10 cellular contexts compared by ENCODE assay signal in the genomic region with DNA sequence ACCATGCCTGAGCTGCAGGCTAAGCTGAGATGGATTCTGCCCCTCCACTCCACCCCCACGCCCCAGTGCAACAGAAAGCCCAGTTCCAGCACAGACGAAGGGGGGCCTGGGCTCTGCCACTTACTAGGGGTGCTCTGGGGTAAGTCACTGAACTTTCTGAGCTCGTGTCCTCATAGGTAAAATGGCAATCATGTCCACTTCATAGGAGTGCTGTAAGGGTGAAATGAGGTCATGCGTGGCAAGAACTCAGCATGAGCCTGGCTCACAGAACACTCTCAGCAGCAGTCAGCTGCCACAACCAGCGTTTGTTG. TPM values are rescaled to one million over a fixed set of nuclear protein-coding genes. Genes with fewer than 3 reads are reported as not detected.
DNase-seq lines count a peak whose midpoint lies in the region; ATAC-seq and TF ChIP-seq lines count a peak whose summit lies in the region.
"Had no signal": no experiment of that assay in that cellular context is flagged by ENCODE, and none has a peak within 500 bp of the region (broad histone marks: within the 10 kb centered on the region; RNA-seq: fewer than 3 reads in every experiment).

No MANE protein-coding gene starts in this region.

- intact Hi-C loops in activated B cell treated with CpG ODN at 0.5 μM for 24 hours (cut with micrococcal nuclease) = loop anchor here (1.0 kb wide), 5 partner anchors 12 to 370 kb away; no protein-coding TSS in a partner anchor
- intact Hi-C loops in lower lobe of right lung (cut with DNase I) = loop anchor here (5.0 kb wide), 1 partner anchor 60 kb away; no protein-coding TSS in a partner anchor

- no peak overlapping the region for H4K91ac ChIP-seq in mesenchymal stem cell (ENCODE audit: low read length)

- no peak for TF ChIP-seq EP300 in tibial nerve (IDR thresholded peaks at IDR 0.05)

- no peak overlapping the region for H3K4me2 ChIP-seq in mesenchymal stem cell (ENCODE audit: low read length, poor library complexity, severe bottlenecking)

- no peak overlapping the region for H2BK12ac ChIP-seq in mesenchymal stem cell (ENCODE audit: low read length in 2 of 2)

- peak overlapping the region in 1 of 2 donors; percentile 77 for H3K27ac Mint-ChIP-seq in activated naive CD4-positive, alpha-beta T cell treated with anti-CD3 and anti-CD28 coated beads, Interleukin-2, amount 50 U/mL, for 72 hours
- H3K27ac Mint-ChIP-seq in activated B cell treated with CpG ODN at 0.5 μM for 24 hours = no peak overlapping the region

- POLR2A ChIA-PET in activated B cell treated with CpG ODN at 0.5 μM for 24 hours (lab: Charles Lee) = interaction anchor here (1.3 kb wide), 2 partner anchors 76 to 348 kb away, joined by 3 to 8 read pairs; a partner anchor contains a TSS

- no peak overlapping the region for H2AFZ ChIP-seq in mesenchymal stem cell (ENCODE audit: low read depth, low read length)

- H3K4me3 ChIP-seq in lower lobe of right lung (peak overlapping the region; percentile 68), tibial nerve (peak overlapping the region in 3 of 4 donors; percentile 44 to 65 (median 63)), mesenchymal stem cell (ENCODE audit: insufficient read depth in 1 of 2, low read depth in 1 of 2, low read length in 2 of 2) (peak overlapping the region in 1 of 2 experiments; percentile 87)

- H3K4me1 ChIP-seq in lower lobe of right lung (peaks cover 5% of the 10 kb centered on the region), tibial nerve (peaks cover 0 to 21% (median 2%) of the 10 kb centered on the region in 4 donors), mesenchymal stem cell (ENCODE audit: control insufficient read depth, insufficient read depth, low read depth, low read length) (peaks cover 10% of the 10 kb centered on the region)

- no peak overlapping the region for H3K4ac ChIP-seq in mesenchymal stem cell (ENCODE audit: low read depth in 1 of 2, low read length in 2 of 2)

- ATAC-seq in activated naive CD4-positive, alpha-beta T cell treated with anti-CD3 and anti-CD28 coated beads, Interleukin-2, amount 50 U/mL, for 72 hours = peak; percentile 2 to 29
- ATAC-seq in activated B cell treated with CpG ODN at 0.5 μM for 24 hours (ENCODE audit: low read depth) = no peak
- ATAC-seq in lower lobe of right lung = peak in 1 of 2 donors; percentile 2

- H3K27me3 ChIP-seq in lower lobe of right lung (ENCODE audit: low read depth) = no peaks in the 10 kb centered on the region
- no peaks in the 10 kb centered on the region for H3K27me3 ChIP-seq in tibial nerve
- H3K27me3 ChIP-seq in mesenchymal stem cell (ENCODE audit: control insufficient read depth in 1 of 2, insufficient read depth in 1 of 2, low read length in 2 of 2) = peaks cover 10 to 21% of the 10 kb centered on the region in 2 experiments

- H3K14ac ChIP-seq in mesenchymal stem cell (ENCODE audit: low read length in 2 of 2) = no peak overlapping the region

- in situ Hi-C loops in ACHN (cut with HindIII; ENCODE audit: low pct_ligation_motif_present, low pct_unique_long_range_greater_than_20kb, low sequenced_read_pairs) = no loop called here

- no peak overlapping the region for H3K18ac ChIP-seq in mesenchymal stem cell (ENCODE audit: low read depth in 1 of 2, low read length in 2 of 2)

- no peak for TF ChIP-seq CTCF in activated B cell treated with CpG ODN at 0.5 μM for 24 hours (IDR thresholded peaks at IDR 0.05)
- TF ChIP-seq CTCF in lower lobe of right lung (IDR thresholded peaks at IDR 0.05) = no peak
- TF ChIP-seq CTCF in tibial nerve (IDR thresholded peaks at IDR 0.05) = no peak

- peaks cover 11% of the 10 kb centered on the region for H3K4me1 Mint-ChIP-seq in activated B cell treated with CpG ODN at 0.5 μM for 24 hours

- DNase-seq in activated naive CD4-positive, alpha-beta T cell treated with anti-CD3 and anti-CD28 coated beads, Interleukin-2, amount 50 U/mL, for 72 hours (ENCODE audit: low spot score in 2 of 2) = no peak
- no peak for DNase-seq in activated naive CD4-positive, alpha-beta T cell treated with anti-CD3 and anti-CD28 coated beads, Interleukin-2, amount 50 U/mL, for 16 hours
- DNase-seq in activated B cell treated with CpG ODN at 0.5 μM for 24 hours (no peak), lower lobe of right lung (no peak), tibial nerve (ENCODE audit: low spot score in 2 of 2) (no peak), mesenchymal stem cell (no peak), OCI-M2 (lab: John Stamatoyannopoulos, UW; ENCODE audit: unreplicated experiment) (no peak), ACHN (no peak)
- DNase-seq: SIG-M5 had no signal

- H3K36me3 ChIP-seq in lower lobe of right lung (no peaks in the 10 kb centered on the region), tibial nerve (no peaks in the 10 kb centered on the region), mesenchymal stem cell (ENCODE audit: control insufficient read depth in 1 of 2, insufficient read depth in 2 of 2, low read depth in 1 of 2, low read length in 2 of 2) (no peaks in the 10 kb centered on the region)

- no peak overlapping the region for H3K9ac ChIP-seq in mesenchymal stem cell (ENCODE audit: low read length)

- H4K8ac ChIP-seq in mesenchymal stem cell (ENCODE audit: low read length) = no peak overlapping the region

- peak overlapping the region; percentile 88 for H3K4me3 Mint-ChIP-seq in activated B cell treated with CpG ODN at 0.5 μM for 24 hours

- H2BK120ac ChIP-seq in mesenchymal stem cell (ENCODE audit: low read depth, low read length) = no peak overlapping the region

- WGBS in tibial nerve, 2 donors = 12 to 13% methylated on average over 5 of the region's 5 CpGs
- 20% methylated on average over 5 of the region's 5 CpGs for WGBS in mesenchymal stem cell

- no peak overlapping the region for H2BK5ac ChIP-seq in mesenchymal stem cell (ENCODE audit: low read depth, low read length, poor library complexity, severe bottlenecking)

- H3K79me1 ChIP-seq in mesenchymal stem cell (replicated peaks; ENCODE audit: low read length, poor library complexity, severe bottlenecking) = no peaks in the 10 kb centered on the region

- no peak for TF ChIP-seq POLR2A in tibial nerve (IDR thresholded peaks at IDR 0.05)

- H3K9me3 Mint-ChIP-seq in activated naive CD4-positive, alpha-beta T cell treated with anti-CD3 and anti-CD28 coated beads, Interleukin-2, amount 50 U/mL, for 72 hours = no peaks in the 10 kb centered on the region
- no peaks in the 10 kb centered on the region for H3K9me3 Mint-ChIP-seq in activated B cell treated with CpG ODN at 0.5 μM for 24 hours

- CTCF ChIA-PET in activated B cell treated with CpG ODN at 0.5 μM for 24 hours (lab: Charles Lee) = interaction anchor here (0.6 to 9.2 kb wide), 28 partner anchors 9 to 457 kb away, joined by 3 to 151 read pairs (median 4); no protein-coding TSS in a partner anchor

- H3K27ac ChIP-seq in lower lobe of right lung (no peak overlapping the region), tibial nerve (peak overlapping the region in 1 of 4 donors; percentile 89), mesenchymal stem cell (ENCODE audit: low read length, poor library complexity, severe bottlenecking) (no peak overlapping the region)

- H2BK15ac ChIP-seq in mesenchymal stem cell (ENCODE audit: low read depth, poor library complexity, severe bottlenecking) = no peak overlapping the region

- H3K27me3 Mint-ChIP-seq in activated B cell treated with CpG ODN at 0.5 μM for 24 hours = peaks cover 19% of the 10 kb centered on the region

- no peak overlapping the region for H3K23ac ChIP-seq in mesenchymal stem cell (ENCODE audit: low read length in 2 of 2)

- no peaks in the 10 kb centered on the region for H3K36me3 Mint-ChIP-seq in activated naive CD4-positive, alpha-beta T cell treated with anti-CD3 and anti-CD28 coated beads, Interleukin-2, amount 50 U/mL, for 72 hours
- no peaks in the 10 kb centered on the region for H3K36me3 Mint-ChIP-seq in activated B cell treated with CpG ODN at 0.5 μM for 24 hours (ENCODE audit: low read depth)

- no peaks in the 10 kb centered on the region for H3K9me3 ChIP-seq in lower lobe of right lung
- H3K9me3 ChIP-seq in tibial nerve = no peaks in the 10 kb centered on the region
- H3K9me3 ChIP-seq in mesenchymal stem cell (ENCODE audit: control insufficient read depth, low read length) = no peaks in the 10 kb centered on the region

- no peak overlapping the region for H2AK5ac ChIP-seq in mesenchymal stem cell (ENCODE audit: low read length, severe bottlenecking)

RNA-seq across cellular contexts. Expression of a gene that starts 8.4 kb away (rescaled TPM):
- not detected for total RNA-seq in activated naive CD4-positive, alpha-beta T cell treated with anti-CD3 and anti-CD28 coated beads, Interleukin-2, amount 50 U/mL, for 72 hours
- total RNA-seq in activated B cell treated with CpG ODN at 0.5 μM for 24 hours (not detected in 2 replicates), lower lobe of right lung (not detected), tibial nerve (under 1 TPM in 3 of 4 donors, not detected in 1; under 0.01 to 0.30 (median 0.21) TPM)
- 0.07 TPM for polyA plus RNA-seq in mesenchymal stem cell (2013, experiment 1 of 2)
- polyA plus RNA-seq in mesenchymal stem cell (2013, experiment 2 of 2) = 0.08 TPM
- polyA plus RNA-seq: AG04450 had no signal
